Comparison of ENCODE assay signal across 8 cellular contexts in the genomic region with DNA sequence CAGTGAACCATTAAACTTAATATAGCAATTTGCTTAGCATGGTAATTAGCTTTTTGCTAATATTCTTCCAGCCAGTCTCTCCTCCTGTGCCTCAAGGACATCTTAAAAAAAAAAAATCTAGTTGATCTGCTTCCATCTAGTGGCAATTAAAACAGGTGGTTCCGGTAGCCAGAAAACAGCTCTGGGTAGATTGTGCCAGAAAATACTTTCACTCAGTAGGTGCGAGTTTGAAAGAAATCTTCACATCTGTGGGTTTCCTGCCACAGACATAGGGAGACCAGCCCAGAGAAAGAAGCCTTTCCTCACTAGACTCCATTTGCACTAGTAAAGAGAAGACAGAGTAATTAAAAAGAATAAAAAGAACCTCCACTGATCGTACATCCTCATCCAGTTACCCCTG. TPM values are rescaled to one million over a fixed set of nuclear protein-coding genes. Genes with fewer than 3 reads are reported as not detected.
A peak's percentile ranks its signal among the peaks of the same experiment; 100 is the strongest.
DNase-seq lines count a peak whose midpoint lies in the region; ATAC-seq, FAIRE-seq and TF ChIP-seq lines count a peak whose summit lies in the region.

No MANE protein-coding gene starts in this region.

- peak overlapping the region; percentile 33 for H3K4me3 ChIP-seq in CD8-positive, alpha-beta memory T cell (ENCODE audit: low read length)
- no peak overlapping the region for H3K4me3 ChIP-seq in GM12878
- H3K4me3 ChIP-seq in osteoblast (ENCODE audit: insufficient read depth, low read length): no peak overlapping the region
- H3K4me3 ChIP-seq in tibial artery: no peak overlapping the region

- WGBS in GM12878 (ENCODE audit: insufficient coverage, insufficient replicate concordance, low lambda C conversion rate, missing lambda C conversion rate): 3% methylated on average over 3 of the region's 3 CpGs

- POLR2A ChIA-PET in CD8-positive, alpha-beta memory T cell (lab: Charles Lee): interaction anchor here (0.6 to 2.4 kb wide), 3 partner anchors 89 to 107 kb away, joined by 3 to 9 read pairs (median 8); no protein-coding TSS in a partner anchor
- POLR2A ChIA-PET in GM12878 (lab: Charles Lee): interaction anchor here (0.7 to 8.1 kb wide), 4 partner anchors 12 to 18 kb away, joined by 3 to 64 read pairs (median 8); no protein-coding TSS in a partner anchor

- H3K9ac ChIP-seq in GM12878 (ENCODE audit: control insufficient read depth, insufficient read depth, low read length): no peak overlapping the region

- H3K4me1 Mint-ChIP-seq in CD8-positive, alpha-beta memory T cell: peaks cover 70 to 92% (median 71%) of the 10 kb centered on the region in 3 donors

- H2AFZ ChIP-seq in GM12878 (ENCODE audit: control insufficient read depth, low read depth, low read length) (peak overlapping the region; percentile 16; the same call in 1 of the 2 replicates), osteoblast (ENCODE audit: low read length) (no peak overlapping the region)

- no TSS peak for BruUV-seq in GM12878 (replicated peaks; lab: Mats Ljungman, UMichigan)

- no peaks in the 10 kb centered on the region for H3K27me3 ChIP-seq in CD8-positive, alpha-beta memory T cell (ENCODE audit: insufficient read depth, low read length, poor library complexity, severe bottlenecking)
- no peaks in the 10 kb centered on the region for H3K27me3 ChIP-seq in GM12878 (replicated peaks in 1 of 2; ENCODE audit: control insufficient read depth in 2 of 2, insufficient read depth in 2 of 2, low read length in 1 of 2)
- no peaks in the 10 kb centered on the region for H3K27me3 ChIP-seq in osteoblast (ENCODE audit: insufficient read depth, low read length)
- H3K27me3 ChIP-seq in tibial artery: no peaks in the 10 kb centered on the region

- H3K9me3 ChIP-seq in CD8-positive, alpha-beta memory T cell (ENCODE audit: low read length): no peaks in the 10 kb centered on the region
- H3K9me3 ChIP-seq in GM12878 (replicated peaks; ENCODE audit: control insufficient read depth, insufficient read depth, low read length) (no peaks in the 10 kb centered on the region), osteoblast (ENCODE audit: low read depth, low read length) (no peaks in the 10 kb centered on the region), tibial artery (no peaks in the 10 kb centered on the region)

- DNase-seq in CD8-positive, alpha-beta memory T cell: peak in 4 of 5 donors; percentile 16 to 78 (median 70)
- no peak for DNase-seq in GM19239 (ENCODE audit: insufficient read length, low spot score)
- no peak for DNase-seq in GM12878 (ENCODE audit: low read depth, low spot score)
- no peak for DNase-seq in osteoblast (ENCODE audit: insufficient read length, low spot score, missing footprints)
- no peak for DNase-seq in G401 (ENCODE audit: low spot score)
- no peak for DNase-seq in tibial artery

- in situ Hi-C loops in GM12878 (cut with MboI) (no loop called here), G401 (cut with HindIII; ENCODE audit: low sequenced_read_pairs) (no loop called here)

- RAD21 ChIA-PET in GM12878 (lab: Charles Lee; ENCODE audit: unreplicated experiment): interaction anchor here (1.1 to 6.1 kb wide), 6 partner anchors 8 to 108 kb away, joined by 4 to 71 read pairs (median 24); a partner anchor contains a TSS

- no peaks in the 10 kb centered on the region for H3K79me2 ChIP-seq in GM12878 (ENCODE audit: control insufficient read depth, insufficient read depth, low read length)
- H3K79me2 ChIP-seq in osteoblast (ENCODE audit: insufficient read depth, low read length): no peaks in the 10 kb centered on the region

- FAIRE-seq in GM19239 (lab: Jason Lieb, UNC) (peak; percentile 89), GM12878 (lab: Jason Lieb, UNC) (no peak)

- no peaks in the 10 kb centered on the region for H3K9me3 Mint-ChIP-seq in CD8-positive, alpha-beta memory T cell

- SMC1A ChIA-PET in GM12878 (lab: Charles Lee; ENCODE audit: uncharacterized antibody, unreplicated experiment): interaction anchor here (0.7 to 10.1 kb wide), 12 partner anchors 13 to 143 kb away, joined by 3 to 176 read pairs (median 6); a partner anchor contains a TSS

- H3K4me2 ChIP-seq in GM12878 (ENCODE audit: control insufficient read depth, insufficient read depth) (peak overlapping the region; percentile 40; the same call in 1 of the 2 replicates), osteoblast (ENCODE audit: insufficient read depth, low read length) (no peak overlapping the region)

- CTCF ChIA-PET in CD8-positive, alpha-beta memory T cell (lab: Charles Lee): interaction anchor here (0.7 to 4.7 kb wide), 11 partner anchors 9 to 143 kb away, joined by 3 to 42 read pairs (median 5); a partner anchor contains a TSS
- CTCF ChIA-PET in GM12878 (lab: Yijun Ruan, JAX): interaction anchor here (0.6 to 7.7 kb wide), 13 partner anchors 11 to 225 kb away, joined by 3 to 125 read pairs (median 4); a partner anchor contains a TSS

- TF ChIP-seq EP300 in GM12878 (IDR thresholded peaks at IDR 0.05; ENCODE audit: borderline replicate concordance in 1 of 2, control insufficient read depth in 1 of 2, low read depth in 2 of 2, low read length in 2 of 2): no peak

- intact Hi-C loops in GM12878 (cut with micrococcal nuclease; ENCODE audit: unreplicated experiment) (loop anchor here (10.0 kb wide), 1 partner anchor 200 kb away; a partner anchor contains a TSS), tibial artery (cut with DNase I; ENCODE audit: low total_unique reads) (no loop called here)

- peaks cover 0 to 33% (median 29%) of the 10 kb centered on the region in 3 donors for H3K36me3 Mint-ChIP-seq in CD8-positive, alpha-beta memory T cell

- peak; percentile 35 for ATAC-seq in HG03521 (IDR thresholded peaks at IDR 0.05; ENCODE audit: unreplicated experiment)
- ATAC-seq in GM12878: peak; percentile 51
- ATAC-seq in HG02870 (IDR thresholded peaks at IDR 0.05; ENCODE audit: unreplicated experiment): no peak

- peak; percentile 42; the same call in 1 of the 2 replicates for TF ChIP-seq RAD21 in GM12878 (IDR thresholded peaks at IDR 0.05; ENCODE audit: insufficient read depth, low read depth, low read length)

- H3K27ac ChIP-seq in CD8-positive, alpha-beta memory T cell (ENCODE audit: low read depth, low read length): no peak overlapping the region
- peak overlapping the region; percentile 67; the same call in 1 of the 2 replicates for H3K27ac ChIP-seq in GM12878 (ENCODE audit: control insufficient read depth, insufficient read depth)
- no peak overlapping the region for H3K27ac ChIP-seq in osteoblast (ENCODE audit: low read depth, low read length)
- H3K27ac ChIP-seq in tibial artery: no peak overlapping the region

- peaks cover 22% of the 10 kb centered on the region for H3K36me3 ChIP-seq in CD8-positive, alpha-beta memory T cell (ENCODE audit: insufficient read depth, low read length)
- H3K36me3 ChIP-seq in GM12878 (ENCODE audit: control insufficient read depth in 2 of 2, insufficient read depth in 2 of 2, low read length in 1 of 2) (no peaks in the 10 kb centered on the region), osteoblast (ENCODE audit: insufficient read depth, low read length) (no peaks in the 10 kb centered on the region), tibial artery (no peaks in the 10 kb centered on the region)

- peak in 2 of 3 experiments; percentile 10 to 26; a peak in 2 of 6 replicates for TF ChIP-seq CTCF in GM12878 (IDR thresholded peaks at IDR 0.05 in 2 of 3, conservative IDR thresholded peaks at IDR 0.05 in 1 of 3; ENCODE audit: control insufficient read depth in 2 of 3, extremely low read depth in 1 of 3, insufficient read depth in 1 of 3, low read depth in 3 of 3, low read length in 3 of 3)
- no peak for TF ChIP-seq CTCF in osteoblast (IDR thresholded peaks at IDR 0.05; ENCODE audit: extremely low read depth, low read depth, low read length)
- TF ChIP-seq CTCF in tibial artery (IDR thresholded peaks at IDR 0.05): no peak

- peaks cover 99% of the 10 kb centered on the region for H3K4me1 ChIP-seq in CD8-positive, alpha-beta memory T cell (ENCODE audit: insufficient read depth, low read length)
- H3K4me1 ChIP-seq in GM12878 (ENCODE audit: control insufficient read depth, insufficient read depth, low read length) (peaks cover 80% of the 10 kb centered on the region), osteoblast (ENCODE audit: insufficient read depth, low read length) (no peaks in the 10 kb centered on the region), tibial artery (no peaks in the 10 kb centered on the region)

- H3K4me3 Mint-ChIP-seq in CD8-positive, alpha-beta memory T cell: peak overlapping the region; percentile 53 to 76 (median 69)

- peak overlapping the region; percentile 69 to 98 (median 86) for H3K27ac Mint-ChIP-seq in CD8-positive, alpha-beta memory T cell

- no peak for TF ChIP-seq POLR2A in GM12878 (IDR thresholded peaks at IDR 0.05; ENCODE audit: low read depth, low read length)

- H3K27me3 Mint-ChIP-seq in CD8-positive, alpha-beta memory T cell: no peaks in the 10 kb centered on the region

- no peaks in the 10 kb centered on the region for H4K20me1 ChIP-seq in GM12878 (ENCODE audit: control insufficient read depth, insufficient read depth)
- no peaks in the 10 kb centered on the region for H4K20me1 ChIP-seq in osteoblast (ENCODE audit: insufficient read depth, low read length)

RNA-seq across cellular contexts. Expression of a gene that starts 17.1 kb away (rescaled TPM):
- total RNA-seq in CD8-positive, alpha-beta memory T cell: 10 to 100 TPM; 48.2 to 48.5 TPM
- polyA plus RNA-seq in CD8-positive, alpha-beta memory T cell: 871 TPM
- 16.0 and 27.0 TPM in 2 replicates for total RNA-seq in GM12878 (2013; cell fraction: nucleolus; rRNA removed)
- total RNA-seq in GM12878 (2014; rRNA removed) (37.2 and 41.6 TPM in 2 replicates), GM12878 (2014; rRNA removed; fragmentation: Illumina TruSeq; extraction: Trizol) (50.5 and 52.1 TPM in 2 replicates), GM12878 (2021) (43.6 and 55.2 TPM in 2 replicates), osteoblast (under 0.01 TPM in 2 replicates)
- 13.7 TPM for polyA plus RNA-seq in GM12878 (2011; ENCODE audit: low read depth)
- polyA plus RNA-seq in GM12878 (2011; rRNA removed) (49.7 and 61.0 TPM in 2 replicates), GM12878 (2014; fragmentation: Illumina TruSeq; extraction: Trizol) (66.0 and 78.2 TPM in 2 replicates), GM12878 (2014; fragmentation: Nextera tagmentation; extraction: Ambion mirVana) (10 to 100 TPM; 53.5 to 63.2 TPM), GM12878 (2014; rRNA removed) (29.6 and 40.9 TPM in 2 replicates), GM12878 (2016; fragmentation: Nextera tagmentation; extraction: Ambion mirVana) (10 to 100 TPM; 31.8 to 35.3 TPM)
- 27.1 and 28.6 TPM in 2 replicates for polyA plus RNA-seq in GM12878 (2011; cell fraction: cytosol; rRNA removed)
- polyA plus RNA-seq in GM12878 (2011; cell fraction: nucleus; rRNA removed): 17.1 and 20.2 TPM in 2 replicates
- polyA plus RNA-seq in GM12878 (2012): 12.5 and 28.8 TPM in 2 replicates
- 37.3 and 38.3 TPM in 2 replicates for polyA minus RNA-seq in GM12878 (2011; rRNA and poly(A)+ RNA removed)
- polyA minus RNA-seq in GM12878 (2011; cell fraction: cytosol; rRNA and poly(A)+ RNA removed): 19.5 and 22.1 TPM in 2 replicates
- polyA minus RNA-seq in GM12878 (2011; cell fraction: nucleus; rRNA and poly(A)+ RNA removed): 15.1 and 16.5 TPM in 2 replicates
- 0.06 TPM in 1 of 2 replicates, not detected in the other for total RNA-seq in G401 (2014; rRNA removed; shearing (Covaris generic))

RNA-seq across cellular contexts. Expression of a gene that starts 39.6 kb away (rescaled TPM):
- not detected for total RNA-seq in CD8-positive, alpha-beta memory T cell
- polyA plus RNA-seq in CD8-positive, alpha-beta memory T cell: 0.06 TPM
- not detected in 2 replicates for total RNA-seq in GM12878 (2013; cell fraction: nucleolus; rRNA removed)
- not detected in 2 replicates for total RNA-seq in GM12878 (2014; rRNA removed)
- total RNA-seq in GM12878 (2014; rRNA removed; fragmentation: Illumina TruSeq; extraction: Trizol): not detected in 2 replicates
- total RNA-seq in GM12878 (2021): not detected in 2 replicates
- polyA plus RNA-seq in GM12878 (2011; ENCODE audit: low read depth): not detected
- polyA plus RNA-seq in GM12878 (2011; rRNA removed): not detected in 2 replicates
- not detected in 2 replicates for polyA plus RNA-seq in GM12878 (2011; cell fraction: cytosol; rRNA removed)
- polyA plus RNA-seq in GM12878 (2011; cell fraction: nucleus; rRNA removed): not detected in 2 replicates
- polyA plus RNA-seq in GM12878 (2012): not detected in 2 replicates
- not detected in 2 replicates for polyA plus RNA-seq in GM12878 (2014; fragmentation: Illumina TruSeq; extraction: Trizol)
- polyA plus RNA-seq in GM12878 (2014; fragmentation: Nextera tagmentation; extraction: Ambion mirVana): not detected
- not detected in 2 replicates for polyA plus RNA-seq in GM12878 (2014; rRNA removed)
- not detected for polyA plus RNA-seq in GM12878 (2016; fragmentation: Nextera tagmentation; extraction: Ambion mirVana)
- not detected in 2 replicates for polyA minus RNA-seq in GM12878 (2011; rRNA and poly(A)+ RNA removed)
- not detected in 2 replicates for polyA minus RNA-seq in GM12878 (2011; cell fraction: cytosol; rRNA and poly(A)+ RNA removed)
- not detected in 2 replicates for polyA minus RNA-seq in GM12878 (2011; cell fraction: nucleus; rRNA and poly(A)+ RNA removed)
- not detected in 2 replicates for total RNA-seq in osteoblast
- not detected in 2 replicates for total RNA-seq in G401 (2014; rRNA removed; shearing (Covaris generic))

Comparison
In these comparisons a context has a peak if more than half of its experiments do, and no peak if none do; other contexts are left out.
1. DNase-seq: peak in CD8-positive, alpha-beta memory T cell (4 of 5); none in GM19239 (single experiment), GM12878 (single experiment), osteoblast (single experiment), G401 (single experiment) and tibial artery (0 of 2).
2. CTCF ChIP-seq: peak in GM12878 (2 of 3); none in osteoblast (single experiment) and tibial artery (0 of 2).
3. RNA of a gene that starts 17.1 kb away (total RNA-seq): 16.0 to 55.2 TPM in GM12878 and 48.2 to 48.5 TPM in CD8-positive, alpha-beta memory T cell; under 0.01 TPM in osteoblast and 0.06 TPM in G401; every median in the first group is over 10 times any median in the second.